Comparison of ENCODE assay signal across 1 cellular context in the genomic region with DNA sequence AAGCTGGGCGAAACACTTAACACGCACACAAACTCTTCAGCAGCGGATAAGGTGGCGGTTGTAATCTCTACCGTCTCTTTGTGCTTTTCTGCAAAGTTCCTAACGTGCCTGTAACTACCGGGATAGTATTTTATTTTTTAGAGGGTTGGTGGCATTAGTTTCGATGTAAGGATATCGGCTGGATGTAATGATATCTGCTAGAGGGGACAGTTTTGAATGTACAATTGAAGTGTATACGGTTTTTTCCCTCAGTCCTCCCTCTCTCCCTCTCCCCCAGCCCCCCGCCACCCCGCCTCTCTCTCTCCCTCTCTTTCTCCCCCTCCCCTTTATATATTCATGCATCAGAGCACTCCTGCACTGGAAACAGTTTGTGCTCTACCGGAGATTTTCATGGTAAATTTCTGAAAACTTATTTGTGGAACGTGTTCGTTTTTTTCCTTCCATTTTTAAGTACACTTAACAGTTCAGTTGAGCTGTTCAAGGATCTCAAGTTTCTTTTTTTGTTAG.
A peak's percentile ranks its signal among the peaks of the same experiment; 100 is the strongest.
TF ChIP-seq lines count a peak whose summit lies in the region.

No MANE protein-coding gene starts in this region.

TF ChIP-seq in HepG2, 621 proteins besides CTCF, POLR2A, EP300 and RAD21 (continued from another document):
- TF ChIP-seq, protein P1, sequence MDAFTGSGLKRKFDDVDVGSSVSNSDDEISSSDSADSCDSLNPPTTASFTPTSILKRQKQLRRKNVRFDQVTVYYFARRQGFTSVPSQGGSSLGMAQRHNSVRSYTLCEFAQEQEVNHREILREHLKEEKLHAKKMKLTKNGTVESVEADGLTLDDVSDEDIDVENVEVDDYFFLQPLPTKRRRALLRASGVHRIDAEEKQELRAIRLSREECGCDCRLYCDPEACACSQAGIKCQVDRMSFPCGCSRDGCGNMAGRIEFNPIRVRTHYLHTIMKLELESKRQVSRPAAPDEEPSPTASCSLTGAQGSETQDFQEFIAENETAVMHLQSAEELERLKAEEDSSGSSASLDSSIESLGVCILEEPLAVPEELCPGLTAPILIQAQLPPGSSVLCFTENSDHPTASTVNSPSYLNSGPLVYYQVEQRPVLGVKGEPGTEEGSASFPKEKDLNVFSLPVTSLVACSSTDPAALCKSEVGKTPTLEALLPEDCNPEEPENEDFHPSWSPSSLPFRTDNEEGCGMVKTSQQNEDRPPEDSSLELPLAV (CRISPR knock-in tag; conservative IDR thresholded peaks at IDR 0.05; ENCODE audit: low read depth) = no peak
- TF ChIP-seq ARID5B (CRISPR knock-in tag; IDR thresholded peaks at IDR 0.05) = 0 out of 2 replicates have a peak, but pooled peaks have one; percentile 3
- TF ChIP-seq CBX2 (IDR thresholded peaks at IDR 0.05; ENCODE audit: low read depth, low read length) = peak; percentile 74; the same call in 1 of the 2 replicates
- TF ChIP-seq CBX2 (CRISPR knock-in tag; IDR thresholded peaks at IDR 0.05; ENCODE audit: low read depth) = no peak
- no peak for TF ChIP-seq KDM5B (CRISPR knock-in tag; IDR thresholded peaks at IDR 0.05; ENCODE audit: borderline replicate concordance)
- TF ChIP-seq ZNF766 (CRISPR knock-in tag; IDR thresholded peaks at IDR 0.05; ENCODE audit: borderline replicate concordance) = no peak
- TF ChIP-seq, protein P2, sequence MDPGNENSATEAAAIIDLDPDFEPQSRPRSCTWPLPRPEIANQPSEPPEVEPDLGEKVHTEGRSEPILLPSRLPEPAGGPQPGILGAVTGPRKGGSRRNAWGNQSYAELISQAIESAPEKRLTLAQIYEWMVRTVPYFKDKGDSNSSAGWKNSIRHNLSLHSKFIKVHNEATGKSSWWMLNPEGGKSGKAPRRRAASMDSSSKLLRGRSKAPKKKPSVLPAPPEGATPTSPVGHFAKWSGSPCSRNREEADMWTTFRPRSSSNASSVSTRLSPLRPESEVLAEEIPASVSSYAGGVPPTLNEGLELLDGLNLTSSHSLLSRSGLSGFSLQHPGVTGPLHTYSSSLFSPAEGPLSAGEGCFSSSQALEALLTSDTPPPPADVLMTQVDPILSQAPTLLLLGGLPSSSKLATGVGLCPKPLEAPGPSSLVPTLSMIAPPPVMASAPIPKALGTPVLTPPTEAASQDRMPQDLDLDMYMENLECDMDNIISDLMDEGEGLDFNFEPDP (CRISPR knock-in tag; conservative IDR thresholded peaks at IDR 0.05) = no peak
- no peak for TF ChIP-seq TEAD3 (CRISPR knock-in tag; optimal IDR thresholded peaks at IDR 0.05; ENCODE audit: borderline replicate concordance)
- TF ChIP-seq, protein P3, sequence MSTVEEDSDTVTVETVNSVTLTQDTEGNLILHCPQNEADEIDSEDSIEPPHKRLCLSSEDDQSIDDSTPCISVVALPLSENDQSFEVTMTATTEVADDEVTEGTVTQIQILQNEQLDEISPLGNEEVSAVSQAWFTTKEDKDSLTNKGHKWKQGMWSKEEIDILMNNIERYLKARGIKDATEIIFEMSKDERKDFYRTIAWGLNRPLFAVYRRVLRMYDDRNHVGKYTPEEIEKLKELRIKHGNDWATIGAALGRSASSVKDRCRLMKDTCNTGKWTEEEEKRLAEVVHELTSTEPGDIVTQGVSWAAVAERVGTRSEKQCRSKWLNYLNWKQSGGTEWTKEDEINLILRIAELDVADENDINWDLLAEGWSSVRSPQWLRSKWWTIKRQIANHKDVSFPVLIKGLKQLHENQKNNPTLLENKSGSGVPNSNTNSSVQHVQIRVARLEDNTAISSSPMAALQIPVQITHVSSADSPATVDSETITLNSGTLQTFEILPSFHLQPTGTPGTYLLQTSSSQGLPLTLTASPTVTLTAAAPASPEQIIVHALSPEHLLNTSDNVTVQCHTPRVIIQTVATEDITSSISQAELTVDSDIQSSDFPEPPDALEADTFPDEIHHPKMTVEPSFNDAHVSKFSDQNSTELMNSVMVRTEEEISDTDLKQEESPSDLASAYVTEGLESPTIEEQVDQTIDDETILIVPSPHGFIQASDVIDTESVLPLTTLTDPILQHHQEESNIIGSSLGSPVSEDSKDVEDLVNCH (CRISPR knock-in tag; IDR thresholded peaks at IDR 0.05) = no peak
- no peak for TF ChIP-seq THAP11 (CRISPR knock-in tag; IDR thresholded peaks at IDR 0.05)
TF ChIP-seq in HepG2: peak in this region for 2.
